Comparison of ENCODE assay signal across 1 cellular context in the genomic region with DNA sequence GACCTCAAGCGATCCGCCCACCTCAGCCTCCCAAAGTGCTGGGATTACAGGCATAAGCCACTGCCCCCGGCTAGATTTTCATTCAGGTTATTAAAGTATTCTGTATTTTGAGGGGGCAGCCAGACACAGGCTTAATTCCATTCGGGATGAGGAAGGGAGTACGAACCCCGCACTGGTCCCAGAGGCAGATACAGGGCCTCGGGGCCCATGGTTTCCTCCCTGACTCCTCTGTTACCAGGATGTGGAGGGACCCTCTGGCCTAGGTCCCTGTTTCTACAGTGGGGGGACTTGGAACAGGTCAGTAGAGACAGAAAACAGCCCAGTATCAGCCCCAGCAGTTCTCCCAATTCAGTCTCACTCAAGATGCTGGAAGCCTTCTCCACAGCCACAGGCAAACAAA.
TF ChIP-seq lines count a peak whose summit lies in the region.

No MANE protein-coding gene starts in this region.

TF ChIP-seq in WTC11, 78 proteins besides CTCF, POLR2A, EP300 and RAD21:
- no peak for TF ChIP-seq ZNF416 (CRISPR knock-in tag; IDR thresholded peaks at IDR 0.05)
- TF ChIP-seq NR2C2 (CRISPR knock-in tag; IDR thresholded peaks at IDR 0.05), result no peak
- TF ChIP-seq SMAD4 (CRISPR knock-in tag; IDR thresholded peaks at IDR 0.05), result no peak
- TF ChIP-seq, protein P1, sequence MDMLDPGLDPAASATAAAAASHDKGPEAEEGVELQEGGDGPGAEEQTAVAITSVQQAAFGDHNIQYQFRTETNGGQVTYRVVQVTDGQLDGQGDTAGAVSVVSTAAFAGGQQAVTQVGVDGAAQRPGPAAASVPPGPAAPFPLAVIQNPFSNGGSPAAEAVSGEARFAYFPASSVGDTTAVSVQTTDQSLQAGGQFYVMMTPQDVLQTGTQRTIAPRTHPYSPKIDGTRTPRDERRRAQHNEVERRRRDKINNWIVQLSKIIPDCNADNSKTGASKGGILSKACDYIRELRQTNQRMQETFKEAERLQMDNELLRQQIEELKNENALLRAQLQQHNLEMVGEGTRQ (CRISPR knock-in tag; IDR thresholded peaks at IDR 0.05), result no peak
- TF ChIP-seq CBFB (CRISPR knock-in tag; IDR thresholded peaks at IDR 0.05; ENCODE audit: low read depth), result no peak
